In genomic region chr5:77957-78804, GRCh38 we compare ENCODE assay signal across 9 cellular contexts. TPM values are rescaled to one million over a fixed set of nuclear protein-coding genes. Genes with fewer than 3 reads are reported as not detected.
DNase-seq lines count a peak whose midpoint lies in the region; ATAC-seq and TF ChIP-seq lines count a peak whose summit lies in the region.
"Had no signal": no experiment of that assay in that cellular context is flagged by ENCODE, and none has a peak within 500 bp of the region (broad histone marks: within the 10 kb centered on the region; RNA-seq: fewer than 3 reads in every experiment).

No MANE protein-coding gene starts in this region.

- intact Hi-C loops in spleen (cut with DNase I; ENCODE audit: low total_unique reads) = no loop called here

- TF ChIP-seq POLR2A in spleen (IDR thresholded peaks at IDR 0.05) = no peak

- H3K36me3 ChIP-seq in BLaER1 = no peaks in the 10 kb centered on the region
- H3K36me3 ChIP-seq in spleen = no peaks in the 10 kb centered on the region

- WGBS in spleen, 5 donors = 64 to 72% (median 70%) methylated on average over 17 of the region's 17 CpGs

- peaks cover 12% of the 10 kb centered on the region; the same call in 1 of the 2 replicates for H3K27me3 ChIP-seq in BLaER1
- H3K27me3 ChIP-seq in spleen (replicated peaks in 1 of 7) = peaks cover 0 to 43% (median 0%) of the 10 kb centered on the region in 7 donors

- peaks cover 34% of the 10 kb centered on the region for H4K20me1 ChIP-seq in BLaER1

- ATAC-seq in GM18511 (IDR thresholded peaks at IDR 0.05; ENCODE audit: unreplicated experiment) = peak; percentile 50
- ATAC-seq: left colon had no signal

- 0 out of 2 replicates have a peak overlapping the region, but pooled peaks have one; percentile 1 for H3K4me2 ChIP-seq in BLaER1

- TF ChIP-seq CTCF in epithelial cell of proximal tubule (conservative IDR thresholded peaks at IDR 0.05; ENCODE audit: low read depth, low read length) = peak; percentile 50
- peak in 7 of 11 experiments; percentile 6 to 45 (median 24) for TF ChIP-seq CTCF in spleen (IDR thresholded peaks at IDR 0.05 in 8 of 11, conservative IDR thresholded peaks at IDR 0.05 in 3 of 11)

- peaks cover 67% of the 10 kb centered on the region for H3K4me1 ChIP-seq in BLaER1
- H3K4me1 ChIP-seq in spleen = no peaks in the 10 kb centered on the region

- peak; percentile 42 for DNase-seq in OCI-M1 (lab: John Stamatoyannopoulos, UW)
- no peak for DNase-seq in epithelial cell of proximal tubule (ENCODE audit: low read depth)
- DNase-seq in spleen = peak; percentile 67
- no peak for DNase-seq in iPS-NIHi11 (ENCODE audit: low spot score)
- DNase-seq in GOT3 (lab: John Stamatoyannopoulos, UW) = no peak
- DNase-seq in putamen (ENCODE audit: low spot score) = no peak

- H3K9me3 ChIP-seq in BLaER1 (no peaks in the 10 kb centered on the region), spleen (no peaks in the 10 kb centered on the region)

- H3K27ac ChIP-seq in BLaER1 (no peak overlapping the region), spleen (no peak overlapping the region)

- no peak overlapping the region for H3K9ac ChIP-seq in BLaER1

- H3K4me3 ChIP-seq in BLaER1 (no peak overlapping the region), epithelial cell of proximal tubule (ENCODE audit: low read depth, low read length) (no peak overlapping the region), spleen (no peak overlapping the region)

RNA-seq across cellular contexts. Expression of gene PLEKHG4B, which starts 13.8 kb away (rescaled TPM):
- 3.5 and 4.3 TPM in 2 replicates for total RNA-seq in epithelial cell of proximal tubule
- total RNA-seq in spleen = under 1 TPM in 6 of 7 donors, not detected in 1; 0.06 to 0.51 (median 0.34) TPM
- polyA plus RNA-seq in spleen = under 1 TPM in 2 of 3 donors, not detected in 1; under 0.01 to 0.09 TPM

Comparison
In these comparisons a context has a peak if more than half of its experiments do, and no peak if none do; other contexts are left out.
1. DNase-seq: peak in OCI-M1 (single experiment) and spleen (single experiment); none in epithelial cell of proximal tubule (single experiment), iPS-NIHi11 (single experiment), GOT3 (single experiment) and putamen (single experiment).